In the genomic region with DNA sequence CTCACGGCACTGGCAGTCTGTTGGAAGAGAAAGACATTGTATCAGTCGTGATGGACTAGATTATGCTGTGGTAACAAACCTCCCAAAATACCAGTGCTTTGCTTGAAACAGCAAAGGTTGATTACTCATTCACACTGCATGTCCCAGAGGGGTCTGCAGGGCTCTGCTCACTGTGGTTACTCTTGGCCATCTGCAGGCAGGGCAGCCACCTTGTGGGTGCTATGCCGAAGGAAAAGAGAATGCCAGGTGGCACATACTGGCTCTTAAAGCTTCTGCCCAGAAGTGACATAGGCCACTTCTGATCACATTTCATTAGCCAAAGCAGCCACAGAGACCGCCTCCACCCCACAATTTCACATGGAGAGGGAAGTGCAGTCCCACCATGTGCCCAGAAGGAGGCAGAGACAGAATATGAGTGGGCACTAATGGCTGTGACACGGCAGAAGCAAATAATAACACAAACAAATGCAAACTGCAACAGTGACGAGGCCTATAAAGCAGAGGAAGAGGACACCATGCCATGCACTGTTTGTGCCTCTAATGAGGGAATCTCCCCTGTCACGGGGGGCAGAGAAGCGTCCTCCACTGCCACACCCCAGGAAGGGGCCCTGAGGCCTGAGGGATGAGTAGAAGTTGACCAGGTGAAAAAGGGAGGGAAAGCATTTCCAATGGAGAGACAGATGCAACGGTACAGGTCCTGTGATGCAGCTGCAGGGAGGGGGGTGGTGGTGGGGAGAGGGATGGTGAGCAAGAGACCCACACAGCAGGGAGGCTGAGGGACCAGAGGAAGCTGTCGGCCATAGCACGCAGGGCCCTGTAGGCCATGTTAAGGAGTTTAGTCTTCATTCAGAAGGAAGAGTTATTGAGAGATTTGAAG, we compare ENCODE assay signal across 9 cellular contexts. TPM values are rescaled to one million over a fixed set of nuclear protein-coding genes. Genes with fewer than 3 reads are reported as not detected.
A peak's percentile ranks its signal among the peaks of the same experiment; 100 is the strongest.
DNase-seq lines count a peak whose midpoint lies in the region; ATAC-seq and TF ChIP-seq lines count a peak whose summit lies in the region.
"Had no signal": no experiment of that assay in that cellular context is flagged by ENCODE, and none has a peak within 500 bp of the region (broad histone marks: within the 10 kb centered on the region; RNA-seq: fewer than 3 reads in every experiment).

No MANE protein-coding gene starts in this region.

- H2BK15ac ChIP-seq in mesenchymal stem cell (ENCODE audit: low read depth, poor library complexity, severe bottlenecking): no peak overlapping the region

- H2AFZ ChIP-seq in mesenchymal stem cell (ENCODE audit: low read depth, low read length): peak overlapping the region; percentile 8

- no peak overlapping the region for H4K8ac ChIP-seq in mesenchymal stem cell (ENCODE audit: low read length)

- no peaks in the 10 kb centered on the region for H4K20me1 ChIP-seq in DOHH2 (ENCODE audit: control insufficient read depth, insufficient read depth, low read depth, low read length)

- H3K4me3 ChIP-seq in DOHH2 (ENCODE audit: low read length) (no peak overlapping the region), adipocyte (ENCODE audit: low read length) (no peak overlapping the region), mesenchymal stem cell (ENCODE audit: insufficient read depth in 1 of 2, low read depth in 1 of 2, low read length in 2 of 2) (no peak overlapping the region)

- H3K27me3 ChIP-seq in DOHH2 (ENCODE audit: control insufficient read depth, low read length) (no peaks in the 10 kb centered on the region), adipocyte (replicated peaks; ENCODE audit: control insufficient read depth, insufficient read depth, low read length) (no peaks in the 10 kb centered on the region), mesenchymal stem cell (ENCODE audit: control insufficient read depth in 1 of 2, insufficient read depth in 1 of 2, low read length in 2 of 2) (no peaks in the 10 kb centered on the region)

- H3K18ac ChIP-seq in mesenchymal stem cell (ENCODE audit: low read depth in 1 of 2, low read length in 2 of 2): no peak overlapping the region

- no peak overlapping the region for H3K4ac ChIP-seq in mesenchymal stem cell (ENCODE audit: low read depth in 1 of 2, low read length in 2 of 2)

- H2AK5ac ChIP-seq in mesenchymal stem cell (ENCODE audit: low read length, severe bottlenecking): no peak overlapping the region

- H3K79me1 ChIP-seq in mesenchymal stem cell (replicated peaks; ENCODE audit: low read length, poor library complexity, severe bottlenecking): no peaks in the 10 kb centered on the region

- H3K9ac ChIP-seq in adipocyte (ENCODE audit: low read length): no peak overlapping the region
- H3K9ac ChIP-seq in mesenchymal stem cell (ENCODE audit: low read length): no peak overlapping the region

- H3K27ac ChIP-seq in DOHH2 (ENCODE audit: low read depth, low read length) (no peak overlapping the region), mesenchymal stem cell (ENCODE audit: low read length, poor library complexity, severe bottlenecking) (no peak overlapping the region)

- TF ChIP-seq CTCF in DOHH2 (IDR thresholded peaks at IDR 0.05; ENCODE audit: low read depth, low read length, poor library complexity, severe bottlenecking) (peak; percentile 53), LNCAP (IDR thresholded peaks at IDR 0.05) (peak; percentile 82)

- H3K23ac ChIP-seq in mesenchymal stem cell (ENCODE audit: low read length in 2 of 2): no peak overlapping the region

- whole genome bisulfite sequencing in mesenchymal stem cell: 67% methylated on average over 11 of the region's 11 CpGs

- H3K36me3 ChIP-seq in DOHH2 (ENCODE audit: control insufficient read depth, low read length) (no peaks in the 10 kb centered on the region), adipocyte (ENCODE audit: control insufficient read depth, insufficient read depth, low read length, severe bottlenecking) (no peaks in the 10 kb centered on the region), mesenchymal stem cell (ENCODE audit: control insufficient read depth in 1 of 2, insufficient read depth in 2 of 2, low read depth in 1 of 2, low read length in 2 of 2) (peaks cover 0 to 10% of the 10 kb centered on the region in 2 experiments)

- no peak overlapping the region for H2BK12ac ChIP-seq in mesenchymal stem cell (ENCODE audit: low read length in 2 of 2)

- peak; percentile 47 for DNase-seq in adipocyte (ENCODE audit: low read depth)
- peak; percentile 10 for DNase-seq in mesenchymal stem cell
- DNase-seq in AML-193 (lab: John Stamatoyannopoulos, UW): no peak
- DNase-seq in DMS114 treated with DMSO at 0.1 percent for 48 hours (lab: John Stamatoyannopoulos, UW; ENCODE audit: unreplicated experiment): no peak

- no peaks in the 10 kb centered on the region for H3K79me2 ChIP-seq in DOHH2 (ENCODE audit: control insufficient read depth, low read length)

- no peak overlapping the region for H2BK120ac ChIP-seq in mesenchymal stem cell (ENCODE audit: low read depth, low read length)

- H3K4me2 ChIP-seq in DOHH2 (ENCODE audit: low read length): no peak overlapping the region
- H3K4me2 ChIP-seq in mesenchymal stem cell (ENCODE audit: low read length, poor library complexity, severe bottlenecking): no peak overlapping the region

- no peaks in the 10 kb centered on the region for H3K4me1 ChIP-seq in DOHH2 (ENCODE audit: control insufficient read depth, low read length)
- H3K4me1 ChIP-seq in adipocyte (ENCODE audit: control insufficient read depth, insufficient read depth, low read length): no peaks in the 10 kb centered on the region
- no peaks in the 10 kb centered on the region for H3K4me1 ChIP-seq in mesenchymal stem cell (ENCODE audit: control insufficient read depth, insufficient read depth, low read depth, low read length)

- H3K14ac ChIP-seq in mesenchymal stem cell (ENCODE audit: low read length in 2 of 2): no peak overlapping the region

- H3K9me3 ChIP-seq in DOHH2 (ENCODE audit: control insufficient read depth, insufficient read depth, low read length) (no peaks in the 10 kb centered on the region), adipocyte (ENCODE audit: control insufficient read depth, low read length) (no peaks in the 10 kb centered on the region), mesenchymal stem cell (ENCODE audit: control insufficient read depth, low read length) (no peaks in the 10 kb centered on the region)

- H4K91ac ChIP-seq in mesenchymal stem cell (ENCODE audit: low read length): no peak overlapping the region

- H3F3A ChIP-seq in DOHH2 (ENCODE audit: control insufficient read depth, insufficient read depth): no peaks in the 10 kb centered on the region

- no peak overlapping the region for H2BK5ac ChIP-seq in mesenchymal stem cell (ENCODE audit: low read depth, low read length, poor library complexity, severe bottlenecking)

- ATAC-seq in GM19467 (IDR thresholded peaks at IDR 0.05; ENCODE audit: unreplicated experiment) (peak; percentile 83), HG03460 (IDR thresholded peaks at IDR 0.05; ENCODE audit: unreplicated experiment) (no peak)
- ATAC-seq: T-cell had no signal

- no peaks in the 10 kb centered on the region for H3K9me2 ChIP-seq in DOHH2 (replicated peaks; ENCODE audit: control insufficient read depth, low read length)

RNA-seq across cellular contexts. Expression of gene KICS2, which starts 51.7 kb away (rescaled TPM):
- 1.7 TPM for polyA plus RNA-seq in mesenchymal stem cell (2013, experiment 1 of 2)
- polyA plus RNA-seq in mesenchymal stem cell (2013, experiment 2 of 2): 1.8 TPM

Comparison
In these comparisons a context has a peak if more than half of its experiments do, and no peak if none do; other contexts are left out.
1. DNase-seq: peak in adipocyte (single experiment) and mesenchymal stem cell (single experiment); none in AML-193 (0 of 2) and DMS114 treated with DMSO at 0.1 percent for 48 hours (single experiment).